Comparison of ENCODE assay signal across 24 cellular contexts in the genomic region with DNA sequence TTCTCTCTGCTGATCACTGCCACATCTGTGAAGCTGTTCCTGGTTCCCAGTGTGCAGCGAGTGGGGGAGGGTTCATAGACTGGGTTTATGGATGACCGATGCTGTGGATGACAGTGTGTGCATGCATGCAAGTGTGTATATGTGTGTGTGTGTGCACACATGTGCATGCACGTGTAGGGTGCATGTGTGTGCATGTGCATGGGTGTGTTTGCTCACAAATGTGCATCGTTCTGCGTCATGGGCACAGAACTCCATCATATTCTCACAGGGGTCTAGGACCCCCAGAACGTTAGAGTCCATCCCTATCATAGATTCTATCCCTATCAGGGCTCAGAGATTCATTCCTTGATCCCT.
"Had no signal": no experiment of that assay in that cellular context is flagged by ENCODE, and none has a peak within 500 bp of the region (broad histone marks: within the 10 kb centered on the region; RNA-seq: fewer than 3 reads in every experiment).

No MANE protein-coding gene starts in this region.

- H3K27me3 ChIP-seq: body of pancreas, colonic mucosa had no signal

- H3K9me3 ChIP-seq: colonic mucosa had no signal

- H3K4me1 ChIP-seq: body of pancreas, colonic mucosa had no signal

- H3K27ac ChIP-seq: body of pancreas, colonic mucosa had no signal

- ATAC-seq: activated CD8-positive, alpha-beta T cell treated with anti-CD3 and anti-CD28 coated beads for 36 hours; activated T-cell treated with anti-CD3 and anti-CD28 coated beads, Interleukin-2, amount 50 U/mL, for 4 hours; activated T-helper 17 cell treated with anti-CD3 and anti-CD28 coated beads, Interleukin-2, amount 50 U/mL, for 72 hours; body of pancreas; esophagus mucosa had no signal

- H3K36me3 ChIP-seq: colonic mucosa had no signal

- FAIRE-seq: endometrium, frontal cortex had no signal

- DNase-seq: activated CD4-positive, alpha-beta T cell treated with anti-CD3 and anti-CD28 coated beads for 4 hours; activated CD4-positive, alpha-beta T cell treated with anti-CD3 and anti-CD28 coated beads, Interleukin-2, amount 50 U/mL, for 1 hour; activated CD4-positive, alpha-beta T cell treated with anti-CD3 and anti-CD28 coated beads, Interleukin-2, amount 50 U/mL, for 48 hours; activated CD4-positive, CD25-positive, alpha-beta regulatory T cell; activated CD4-positive, CD25-positive, alpha-beta regulatory T cell treated with anti-CD3 and anti-CD28 coated beads, Interleukin-2, amount 50 U/mL, for 72 hours; activated CD8-positive, alpha-beta memory T cell treated with anti-CD3 and anti-CD28 coated beads for 24 hours; activated CD8-positive, alpha-beta T cell treated with anti-CD3 and anti-CD28 coated beads for 36 hours; activated effector memory CD4-positive, alpha-beta T cell treated with Interleukin-2 at 50 U/mL for 16 hours; activated gamma-delta T cell treated with Interleukin-2 at 50 U/mL for 16 hours; activated naive CD4-positive, alpha-beta T cell treated with anti-CD3 and anti-CD28 coated beads, Interleukin-2, amount 50 U/mL, for 16 hours; activated naive CD4-positive, alpha-beta T cell treated with Interleukin-2 at 50 U/mL for 16 hours; activated T-cell treated with anti-CD3 and anti-CD28 coated beads, Interleukin-2, amount 50 U/mL, for 4 hours; amniotic stem cell; aorta; caudate nucleus; colonic mucosa; effector CD8-positive, alpha-beta T cell; foreskin fibroblast; T-helper 2 cell had no signal

- H3K4me3 ChIP-seq: body of pancreas, colonic mucosa had no signal
